Comparison of ENCODE assay signal across 10 cellular contexts in genomic region chr3:177830411-177830849, GRCh38.
A peak's percentile ranks its signal among the peaks of the same experiment; 100 is the strongest.
DNase-seq lines count a peak whose midpoint lies in the region; ATAC-seq and TF ChIP-seq lines count a peak whose summit lies in the region.
"Had no signal": no experiment of that assay in that cellular context is flagged by ENCODE, and none has a peak within 500 bp of the region (broad histone marks: within the 10 kb centered on the region; RNA-seq: fewer than 3 reads in every experiment).

No MANE protein-coding gene starts in this region.

- no peaks in the 10 kb centered on the region for H3K36me3 ChIP-seq in IMR-90 (ENCODE audit: control insufficient read depth, insufficient read depth, low read length)
- no peaks in the 10 kb centered on the region for H3K36me3 ChIP-seq in subcutaneous abdominal adipose tissue (ENCODE audit: control insufficient read depth in 5 of 5, insufficient read depth in 5 of 5, low read length in 5 of 5)

- H4K5ac ChIP-seq in IMR-90 (ENCODE audit: low read depth, low read length) = peak overlapping the region; percentile 91

- H3K36me3 Mint-ChIP-seq in activated naive CD8-positive, alpha-beta T cell treated with anti-CD3 and anti-CD28 coated beads, Interleukin-2, amount 50 U/mL, for 24 hours (ENCODE audit: low read depth) = no peaks in the 10 kb centered on the region

- peak overlapping the region; percentile 67 for H2BK120ac ChIP-seq in IMR-90 (ENCODE audit: low read depth, low read length)

- H3K4me2 ChIP-seq in IMR-90 (ENCODE audit: low read depth, low read length) = no peak overlapping the region

- dilution Hi-C loops in IMR-90 (cut with HindIII; ENCODE audit: low sequenced_read_pairs, unreplicated experiment) = no loop called here

- peak overlapping the region; percentile 85 for H2AK5ac ChIP-seq in IMR-90 (ENCODE audit: low read depth, low read length)

- H3K4me3 Mint-ChIP-seq in activated naive CD8-positive, alpha-beta T cell treated with anti-CD3 and anti-CD28 coated beads, Interleukin-2, amount 50 U/mL, for 24 hours = no peak overlapping the region

- TF ChIP-seq POLR2A in IMR-90 (IDR thresholded peaks at IDR 0.05; ENCODE audit: low read depth, low read length) = no peak

- H3K9me3 ChIP-seq in IMR-90 (ENCODE audit: control insufficient read depth, insufficient read depth, low read length) (no peaks in the 10 kb centered on the region), subcutaneous abdominal adipose tissue (ENCODE audit: control insufficient read depth in 5 of 5, low read length in 5 of 5) (no peaks in the 10 kb centered on the region)
- H3K9me3 ChIP-seq: body of pancreas had no signal

- WGBS in IMR-90 (ENCODE audit: extremely low coverage in 2 of 2, insufficient read length in 1 of 2), 2 experiments = no CpG with 5 or more reads among the region's 3 CpGs

- H3K27ac ChIP-seq in IMR-90 (ENCODE audit: insufficient read depth, low read length) = peak overlapping the region; percentile 82; the same call in 1 of the 2 replicates
- peak overlapping the region; percentile 82 for H3K27ac ChIP-seq in subcutaneous abdominal adipose tissue (ENCODE audit: low read depth, low read length)

- intact Hi-C loops in IMR-90 (cut with micrococcal nuclease) = no loop called here
- intact Hi-C loops in left cardiac atrium (cut with DNase I) = no loop called here

- POLR2A ChIA-PET in IMR-90 (lab: Charles Lee; ENCODE audit: unreplicated experiment) = no interaction called here

- H3K9me3 Mint-ChIP-seq in activated naive CD8-positive, alpha-beta T cell treated with anti-CD3 and anti-CD28 coated beads, Interleukin-2, amount 50 U/mL, for 24 hours = no peaks in the 10 kb centered on the region

- H3K4me1 Mint-ChIP-seq in activated naive CD8-positive, alpha-beta T cell treated with anti-CD3 and anti-CD28 coated beads, Interleukin-2, amount 50 U/mL, for 24 hours = peaks cover 16% of the 10 kb centered on the region

- no TSS peak for BruUV-seq in IMR-90 (replicated peaks; lab: Mats Ljungman, UMichigan)

- TF ChIP-seq CTCF in IMR-90 (conservative IDR thresholded peaks at IDR 0.05; ENCODE audit: low read depth, low read length) = no peak

- CTCF ChIA-PET in IMR-90 (lab: Yijun Ruan, JAX) = no interaction called here

- H3K4me1 ChIP-seq in IMR-90 (ENCODE audit: control insufficient read depth, insufficient read depth, low read length) = peaks cover 16% of the 10 kb centered on the region
- peaks cover 3 to 35% (median 25%) of the 10 kb centered on the region in 5 donors for H3K4me1 ChIP-seq in subcutaneous abdominal adipose tissue (ENCODE audit: control insufficient read depth in 5 of 5, insufficient read depth in 5 of 5, low read length in 5 of 5)
- H3K4me1 ChIP-seq: body of pancreas had no signal

- peak overlapping the region; percentile 36; the same call in 1 of the 2 replicates for H3K23ac ChIP-seq in IMR-90 (ENCODE audit: low read depth, low read length)

- no peaks in the 10 kb centered on the region for H3K27me3 ChIP-seq in IMR-90 (ENCODE audit: control insufficient read depth, insufficient read depth, low read length)
- no peaks in the 10 kb centered on the region for H3K27me3 ChIP-seq in subcutaneous abdominal adipose tissue (ENCODE audit: control insufficient read depth in 5 of 5, insufficient read depth in 4 of 5, low read length in 5 of 5)
- H3K27me3 ChIP-seq: body of pancreas had no signal

- peak overlapping the region; percentile 25; the same call in 2 of the 3 replicates for H2BK15ac ChIP-seq in IMR-90 (ENCODE audit: low read depth, low read length)

- no peaks in the 10 kb centered on the region for H3K27me3 Mint-ChIP-seq in activated naive CD8-positive, alpha-beta T cell treated with anti-CD3 and anti-CD28 coated beads, Interleukin-2, amount 50 U/mL, for 24 hours

- H2BK20ac ChIP-seq in IMR-90 (ENCODE audit: low read depth, low read length) = peak overlapping the region; percentile 42

- H4K91ac ChIP-seq in IMR-90 (ENCODE audit: insufficient read depth, low read depth, low read length) = peak overlapping the region; percentile 49

- H4K20me1 ChIP-seq in IMR-90 (ENCODE audit: insufficient read depth, low read length) = no peaks in the 10 kb centered on the region

- no peak for TF ChIP-seq RAD21 in IMR-90 (IDR thresholded peaks at IDR 0.05; ENCODE audit: low read length)

- H3K9ac ChIP-seq in IMR-90 (ENCODE audit: low read depth, low read length) (0 out of 2 replicates have a peak overlapping the region, but pooled peaks have one; percentile 14), subcutaneous abdominal adipose tissue (ENCODE audit: low read length in 5 of 5) (peak overlapping the region in 2 of 5 donors; percentile 21 to 25)

- ATAC-seq in IMR-90 (ENCODE audit: low read depth) (peak; percentile 13), left cardiac atrium (peak; percentile 81 to 90), HG02852 (IDR thresholded peaks at IDR 0.05; ENCODE audit: unreplicated experiment) (no peak)
- ATAC-seq in activated naive CD8-positive, alpha-beta T cell treated with anti-CD3 and anti-CD28 coated beads, Interleukin-2, amount 50 U/mL, for 24 hours = no peak
- ATAC-seq: body of pancreas, GM12878 had no signal

- no peaks in the 10 kb centered on the region for H3K79me1 ChIP-seq in IMR-90 (ENCODE audit: low read depth in 1 of 2, low read length in 2 of 2)

- peaks cover 11% of the 10 kb centered on the region for H3K9me1 ChIP-seq in IMR-90 (ENCODE audit: insufficient read depth, low read length)

- in situ Hi-C loops in IMR-90 (cut with MboI; ENCODE audit: low sequenced_read_pairs) = no loop called here

- no peak overlapping the region for H2AFZ ChIP-seq in IMR-90 (replicated peaks; ENCODE audit: low read length, poor library complexity)

- H3K14ac ChIP-seq in IMR-90 (replicated peaks; ENCODE audit: low read depth, low read length) = peak overlapping the region; percentile 38

- no peak overlapping the region for H3K27ac Mint-ChIP-seq in activated naive CD8-positive, alpha-beta T cell treated with anti-CD3 and anti-CD28 coated beads, Interleukin-2, amount 50 U/mL, for 24 hours

- peak overlapping the region; percentile 12 to 72 for H4K8ac ChIP-seq in IMR-90 (ENCODE audit: low read depth in 2 of 2, low read length in 2 of 2)

- H3K4me3 ChIP-seq in IMR-90 (ENCODE audit: insufficient read depth, low read depth, low read length) = no peak overlapping the region
- no peak overlapping the region for H3K4me3 ChIP-seq in subcutaneous abdominal adipose tissue (ENCODE audit: low read depth in 1 of 5, low read length in 5 of 5)
- H3K4me3 ChIP-seq: body of pancreas, GM12878 had no signal

- no peak overlapping the region for H2AK9ac ChIP-seq in IMR-90 (replicated peaks; ENCODE audit: low read depth, low read length, poor library complexity)

- H3K56ac ChIP-seq in IMR-90 (ENCODE audit: extremely low read depth, insufficient read depth, low read length) = no peak overlapping the region

- peak overlapping the region; percentile 98 for H3K18ac ChIP-seq in IMR-90 (ENCODE audit: low read depth, low read length)

- peak overlapping the region; percentile 45 for H2BK5ac ChIP-seq in IMR-90 (ENCODE audit: low read depth, low read length, poor library complexity, severe bottlenecking)

- DNase-seq in IMR-90 (peak; percentile 71), RPMI7951 (ENCODE audit: low read depth) (peak; percentile 19), left cardiac atrium (no peak), mesenteric fat pad (ENCODE audit: low spot score) (no peak), middle frontal gyrus (ENCODE audit: extremely low spot score, low spot score) (no peak)
- no peak for DNase-seq in activated naive CD8-positive, alpha-beta T cell treated with anti-CD3 and anti-CD28 coated beads, Interleukin-2, amount 50 U/mL, for 24 hours

- H3K4ac ChIP-seq in IMR-90 (ENCODE audit: low read depth, low read length) = peak overlapping the region; percentile 82

TF ChIP-seq in IMR-90, 13 proteins besides CTCF, POLR2A, EP300 and RAD21:
- TF ChIP-seq MAZ (IDR thresholded peaks at IDR 0.05; ENCODE audit: borderline replicate concordance, low read depth, low read length) (no peak), CEBPB (IDR thresholded peaks at IDR 0.05; ENCODE audit: low read depth, low read length) (0 out of 2 replicates have a peak, but pooled peaks have one; percentile 18)

Comparison
In these comparisons a context has a peak if more than half of its experiments do, and no peak if none do; other contexts are left out.
1. ATAC-seq: peak in IMR-90 (single experiment) and left cardiac atrium (2 of 2); none in HG02852 (single experiment) and activated naive CD8-positive, alpha-beta T cell treated with anti-CD3 and anti-CD28 coated beads, Interleukin-2, amount 50 U/mL, for 24 hours (single experiment).
2. DNase-seq: peak in IMR-90 (single experiment) and RPMI7951 (single experiment); none in left cardiac atrium (single experiment), mesenteric fat pad (single experiment), activated naive CD8-positive, alpha-beta T cell treated with anti-CD3 and anti-CD28 coated beads, Interleukin-2, amount 50 U/mL, for 24 hours (single experiment) and middle frontal gyrus (single experiment).